ENCODE assay signal across 8 cellular contexts in the genomic region with DNA sequence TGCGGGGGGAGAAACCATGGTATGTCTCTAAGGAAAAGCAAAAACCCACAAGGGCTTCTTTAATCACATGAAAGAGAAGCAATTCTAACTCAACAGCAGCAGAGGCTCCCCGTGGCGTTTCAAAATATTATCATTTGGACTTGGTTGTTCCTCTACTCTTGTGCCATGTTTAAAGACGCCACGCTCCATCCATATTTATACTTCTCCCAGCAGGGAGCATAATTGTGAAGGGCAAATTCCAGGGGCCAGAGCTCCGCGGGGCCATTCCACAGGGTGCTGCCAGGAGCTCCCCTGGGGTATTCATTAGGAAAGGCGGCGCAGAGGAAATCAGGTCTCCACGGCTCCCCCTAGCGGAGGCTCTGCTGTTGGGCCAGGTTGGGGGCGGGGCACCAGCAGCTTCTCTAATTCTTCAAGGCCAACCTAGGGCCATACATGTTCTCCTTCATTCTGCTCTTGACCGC.
A peak's percentile ranks its signal among the peaks of the same experiment; 100 is the strongest.
DNase-seq lines count a peak whose midpoint lies in the region; ATAC-seq and TF ChIP-seq lines count a peak whose summit lies in the region.

No MANE protein-coding gene starts in this region.

- no peak overlapping the region for H3K9ac ChIP-seq in MM.1S (ENCODE audit: low read length)

- H3K27me3 ChIP-seq in MM.1S (replicated peaks; ENCODE audit: insufficient read depth, low read length) (no peaks in the 10 kb centered on the region), WERI-Rb-1 (ENCODE audit: insufficient read depth, low read depth, severe bottlenecking) (no peaks in the 10 kb centered on the region)

- H3K79me2 ChIP-seq in MM.1S (ENCODE audit: low read length), result no peaks in the 10 kb centered on the region

- peak; percentile 55 for TF ChIP-seq CTCF in MM.1S (IDR thresholded peaks at IDR 0.05; ENCODE audit: low read length)
- TF ChIP-seq CTCF in WERI-Rb-1 (IDR thresholded peaks at IDR 0.05; ENCODE audit: low read depth, low read length), result peak; percentile 65

- no peak overlapping the region for H3K4me2 ChIP-seq in MM.1S (ENCODE audit: low read depth, low read length)

- no peaks in the 10 kb centered on the region for H3K4me1 ChIP-seq in MM.1S (ENCODE audit: low read length)

- H3K9me2 ChIP-seq in MM.1S (replicated peaks; ENCODE audit: insufficient read depth, low read length), result no peaks in the 10 kb centered on the region

- H3K4me3 ChIP-seq in MM.1S (ENCODE audit: low read length), result no peak overlapping the region
- H3K4me3 ChIP-seq in WERI-Rb-1 (ENCODE audit: low read depth, low read length), result no peak overlapping the region

- H3K27ac ChIP-seq in MM.1S (ENCODE audit: low read length), result no peak overlapping the region
- H3K27ac ChIP-seq in WERI-Rb-1, result no peak overlapping the region

- H3K9me3 ChIP-seq in MM.1S (replicated peaks; ENCODE audit: insufficient read depth, low read length) (no peaks in the 10 kb centered on the region), WERI-Rb-1 (ENCODE audit: severe bottlenecking) (no peaks in the 10 kb centered on the region)

- no peak overlapping the region for H2AFZ ChIP-seq in MM.1S (ENCODE audit: low read length)

- H3K36me3 ChIP-seq in MM.1S (replicated peaks; ENCODE audit: insufficient read depth, low read length) (no peaks in the 10 kb centered on the region), WERI-Rb-1 (no peaks in the 10 kb centered on the region)

- H4K20me1 ChIP-seq in MM.1S (ENCODE audit: insufficient read depth, low read length), result no peaks in the 10 kb centered on the region

- DNase-seq in Daoy (ENCODE audit: low read depth), result peak; percentile 82
- peak; percentile 1 for DNase-seq in GOT3 (lab: John Stamatoyannopoulos, UW)
- peak; percentile 28 for DNase-seq in MM.1S
- peak; percentile 65 for DNase-seq in WERI-Rb-1
- DNase-seq in brain pericyte (ENCODE audit: low read depth, low spot score), result peak; percentile 63
- peak; percentile 77 for DNase-seq in left lobe of liver (ENCODE audit: low spot score)
- peak; percentile 64 for DNase-seq in stimulated activated CD8-positive, alpha-beta memory T cell treated with anti-CD3 and anti-CD28 coated beads, Interleukin-15, amount 100 ng/mL, for 24 hours (ENCODE audit: low read depth)
- DNase-seq in SK-N-DZ (ENCODE audit: low spot score), result no peak

- H3F3A ChIP-seq in MM.1S (ENCODE audit: insufficient read depth, low read length), result no peaks in the 10 kb centered on the region

- ATAC-seq in left lobe of liver, result peak; percentile 99
